ENCODE assay signal across 24 cellular contexts in genomic region chr5:67009028-67009427, GRCh38.
DNase-seq lines count a peak whose midpoint lies in the region; ATAC-seq and TF ChIP-seq lines count a peak whose summit lies in the region.
"Had no signal": no experiment of that assay in that cellular context is flagged by ENCODE, and none has a peak within 500 bp of the region (broad histone marks: within the 10 kb centered on the region; RNA-seq: fewer than 3 reads in every experiment).

No MANE protein-coding gene starts in this region.

- no peaks in the 10 kb centered on the region for H3K36me3 ChIP-seq in esophagus squamous epithelium
- H3K36me3 ChIP-seq in gastrocnemius medialis = no peaks in the 10 kb centered on the region
- H3K36me3 ChIP-seq in mesendoderm (ENCODE audit: control insufficient read depth, insufficient read depth, low read length) = no peaks in the 10 kb centered on the region
- H3K36me3 ChIP-seq: BLaER1 had no signal

- H3K27me3 ChIP-seq in esophagus squamous epithelium = no peaks in the 10 kb centered on the region
- no peaks in the 10 kb centered on the region for H3K27me3 ChIP-seq in gastrocnemius medialis
- no peaks in the 10 kb centered on the region for H3K27me3 ChIP-seq in mesendoderm (ENCODE audit: insufficient read depth, low read length, poor library complexity)
- H3K27me3 ChIP-seq: BLaER1 had no signal

- peaks cover 17% of the 10 kb centered on the region for H3K36me3 Mint-ChIP-seq in activated naive CD4-positive, alpha-beta T cell treated with anti-CD3 and anti-CD28 coated beads, Interleukin-2, amount 50 U/mL, for 24 hours
- H3K36me3 Mint-ChIP-seq in activated naive CD4-positive, alpha-beta T cell treated with anti-CD3 and anti-CD28 coated beads, Interleukin-2, amount 10 ng/mL, durations not matched to agents 7 days and 5 days = peaks cover 30% of the 10 kb centered on the region
- peaks cover 24% of the 10 kb centered on the region for H3K36me3 Mint-ChIP-seq in activated T-helper 1 cell treated with anti-CD3 and anti-CD28 coated beads, Interleukin-12 subunit alpha, Interleukin-12 subunit beta, Interleukin-2, Interleukin-4 antibody, amounts not matched to agents 30 ng/mL and 10 ng/mL and 1 ng/mL, durations not matched to agents 14 hours and 24 hours and 36 hours (ENCODE audit: low read depth)
- H3K36me3 Mint-ChIP-seq: natural killer cell had no signal

- H3K9ac ChIP-seq in mesendoderm (ENCODE audit: low read length) = no peak overlapping the region
- H3K9ac ChIP-seq: BLaER1 had no signal

- H3K4me3 ChIP-seq in esophagus squamous epithelium (peak overlapping the region in 3 of 4 donors; percentile 18 to 76 (median 28)), gastrocnemius medialis (no peak overlapping the region), mesendoderm (ENCODE audit: low read length) (no peak overlapping the region)
- H3K4me3 ChIP-seq: BLaER1, coronary artery had no signal

- peak overlapping the region; percentile 5 for H3K4me3 Mint-ChIP-seq in activated naive CD4-positive, alpha-beta T cell treated with anti-CD3 and anti-CD28 coated beads, Interleukin-2, amount 50 U/mL, for 24 hours
- H3K4me3 Mint-ChIP-seq in activated naive CD4-positive, alpha-beta T cell treated with anti-CD3 and anti-CD28 coated beads, Interleukin-2, amount 10 ng/mL, durations not matched to agents 7 days and 5 days = no peak overlapping the region
- peak overlapping the region; percentile 13 for H3K4me3 Mint-ChIP-seq in activated T-helper 1 cell treated with anti-CD3 and anti-CD28 coated beads, Interleukin-12 subunit alpha, Interleukin-12 subunit beta, Interleukin-2, Interleukin-4 antibody, amounts not matched to agents 30 ng/mL and 10 ng/mL and 1 ng/mL, durations not matched to agents 14 hours and 24 hours and 36 hours
- H3K4me3 Mint-ChIP-seq: endodermal cell; natural killer cell; stimulated activated memory B cell treated with anti-CD40 and anti-IgM and Interleukin-4, amounts not matched to agents 10 μg/mL and 1 μg/mL and 100 μg/mL, for 72 hours had no signal

- H2BK15ac ChIP-seq in mesendoderm (replicated peaks; ENCODE audit: low read depth) = no peak overlapping the region

- in situ Hi-C loops in gastrocnemius medialis (cut with MboI; ENCODE audit: low sequenced_read_pairs in 4 of 4) = no loop called here

- no peak for DNase-seq in activated naive CD4-positive, alpha-beta T cell treated with anti-CD3 and anti-CD28 coated beads, Interleukin-2, amount 10 ng/mL, durations not matched to agents 7 days and 5 days
- DNase-seq in activated T-helper 1 cell treated with anti-CD3 and anti-CD28 coated beads, Interleukin-12 subunit alpha, Interleukin-12 subunit beta, Interleukin-2, Interleukin-4 antibody, amounts not matched to agents 30 ng/mL and 10 ng/mL and 1 ng/mL, durations not matched to agents 14 hours and 24 hours and 36 hours (ENCODE audit: low spot score) = no peak
- DNase-seq in esophagus squamous epithelium (lab: John Stamatoyannopoulos, UW) = no peak
- DNase-seq in gastrocnemius medialis = no peak
- no peak for DNase-seq in mesendoderm
- DNase-seq: activated CD4-positive, alpha-beta T cell treated with anti-CD3 and anti-CD28 coated beads for 1 hour; activated effector memory CD4-positive, alpha-beta T cell treated with Interleukin-2 at 50 U/mL for 16 hours; amniotic stem cell; Caco-2; DND-41; endodermal cell; GOT3; KBM-7; MV-4-11; natural killer cell; NCI-H2171 treated with DMSO at 0.1 percent for 48 hours; NCI-H526; stimulated activated CD4-positive, alpha-beta T cell treated with anti-CD3 and anti-CD28 coated beads, Interleukin-2, amount 100 ng/mL, for 48 hours had no signal

- no peak overlapping the region for H3K23ac ChIP-seq in mesendoderm (ENCODE audit: low read length)

- WGBS in esophagus squamous epithelium, 2 donors = 26 to 55% methylated on average over 1 of the region's 1 CpG
- WGBS in mesendoderm (ENCODE audit: extremely low coverage, insufficient coverage, low lambda C conversion rate) = no CpG with 5 or more reads among the region's 1 CpG

- H3K27ac Mint-ChIP-seq in activated naive CD4-positive, alpha-beta T cell treated with anti-CD3 and anti-CD28 coated beads, Interleukin-2, amount 50 U/mL, for 24 hours = peak overlapping the region; percentile 37
- H3K27ac Mint-ChIP-seq in activated naive CD4-positive, alpha-beta T cell treated with anti-CD3 and anti-CD28 coated beads, Interleukin-2, amount 10 ng/mL, durations not matched to agents 7 days and 5 days = no peak overlapping the region
- H3K27ac Mint-ChIP-seq in activated T-helper 1 cell treated with anti-CD3 and anti-CD28 coated beads, Interleukin-12 subunit alpha, Interleukin-12 subunit beta, Interleukin-2, Interleukin-4 antibody, amounts not matched to agents 30 ng/mL and 10 ng/mL and 1 ng/mL, durations not matched to agents 14 hours and 24 hours and 36 hours = peak overlapping the region; percentile 83
- H3K27ac Mint-ChIP-seq: endodermal cell; natural killer cell; stimulated activated memory B cell treated with anti-CD40 and anti-IgM and Interleukin-4, amounts not matched to agents 10 μg/mL and 1 μg/mL and 100 μg/mL, for 72 hours had no signal

- H2BK120ac ChIP-seq in mesendoderm (ENCODE audit: low read depth, low read length) = no peak overlapping the region

- H3K56ac ChIP-seq in mesendoderm (ENCODE audit: low read length) = no peak overlapping the region

- ATAC-seq in gastrocnemius medialis (no peak), GM21515 (IDR thresholded peaks at IDR 0.05; ENCODE audit: unreplicated experiment) (no peak), GM18873 (IDR thresholded peaks at IDR 0.05; ENCODE audit: low FRiP score, unreplicated experiment) (no peak)
- ATAC-seq: natural killer cell; stimulated activated memory B cell treated with anti-CD40 and anti-IgM and Interleukin-4, amounts not matched to agents 10 μg/mL and 1 μg/mL and 100 μg/mL, for 72 hours had no signal

- H3K9me3 Mint-ChIP-seq in activated naive CD4-positive, alpha-beta T cell treated with anti-CD3 and anti-CD28 coated beads, Interleukin-2, amount 50 U/mL, for 24 hours = peaks cover 4% of the 10 kb centered on the region
- no peaks in the 10 kb centered on the region for H3K9me3 Mint-ChIP-seq in activated naive CD4-positive, alpha-beta T cell treated with anti-CD3 and anti-CD28 coated beads, Interleukin-2, amount 10 ng/mL, durations not matched to agents 7 days and 5 days
- no peaks in the 10 kb centered on the region for H3K9me3 Mint-ChIP-seq in activated T-helper 1 cell treated with anti-CD3 and anti-CD28 coated beads, Interleukin-12 subunit alpha, Interleukin-12 subunit beta, Interleukin-2, Interleukin-4 antibody, amounts not matched to agents 30 ng/mL and 10 ng/mL and 1 ng/mL, durations not matched to agents 14 hours and 24 hours and 36 hours
- H3K9me3 Mint-ChIP-seq: endodermal cell; natural killer cell; stimulated activated memory B cell treated with anti-CD40 and anti-IgM and Interleukin-4, amounts not matched to agents 10 μg/mL and 1 μg/mL and 100 μg/mL, for 72 hours had no signal

- intact Hi-C loops in activated T-helper 1 cell treated with anti-CD3 and anti-CD28 coated beads, Interleukin-12 subunit alpha, Interleukin-12 subunit beta, Interleukin-2, Interleukin-4 antibody, amounts not matched to agents 30 ng/mL and 10 ng/mL and 1 ng/mL, durations not matched to agents 14 hours and 24 hours and 36 hours (cut with micrococcal nuclease) = loop anchor here (10.0 kb wide), 2 partner anchors 454 to 1426 kb away; no protein-coding TSS in a partner anchor
- intact Hi-C loops in esophagus squamous epithelium (cut with DNase I) = no loop called here
- intact Hi-C loops in gastrocnemius medialis (cut with DNase I; ENCODE audit: low total_unique reads) = no loop called here

- no peak overlapping the region for H2BK5ac ChIP-seq in mesendoderm (ENCODE audit: low read length)

- no peaks in the 10 kb centered on the region for H3K27me3 Mint-ChIP-seq in activated naive CD4-positive, alpha-beta T cell treated with anti-CD3 and anti-CD28 coated beads, Interleukin-2, amount 50 U/mL, for 24 hours
- H3K27me3 Mint-ChIP-seq in activated naive CD4-positive, alpha-beta T cell treated with anti-CD3 and anti-CD28 coated beads, Interleukin-2, amount 10 ng/mL, durations not matched to agents 7 days and 5 days = no peaks in the 10 kb centered on the region
- no peaks in the 10 kb centered on the region for H3K27me3 Mint-ChIP-seq in activated T-helper 1 cell treated with anti-CD3 and anti-CD28 coated beads, Interleukin-12 subunit alpha, Interleukin-12 subunit beta, Interleukin-2, Interleukin-4 antibody, amounts not matched to agents 30 ng/mL and 10 ng/mL and 1 ng/mL, durations not matched to agents 14 hours and 24 hours and 36 hours (ENCODE audit: insufficient read depth)
- H3K27me3 Mint-ChIP-seq: stimulated activated memory B cell treated with anti-CD40 and anti-IgM and Interleukin-4, amounts not matched to agents 10 μg/mL and 1 μg/mL and 100 μg/mL, for 72 hours had no signal

- CTCF ChIA-PET in activated naive CD4-positive, alpha-beta T cell treated with anti-CD3 and anti-CD28 coated beads, Interleukin-2, amount 10 ng/mL, durations not matched to agents 7 days and 5 days (lab: Charles Lee) = no interaction called here

- H3K27ac ChIP-seq in esophagus squamous epithelium = peak overlapping the region; percentile 83 to 93 (median 90)
- peak overlapping the region; percentile 83 to 94 (median 90) for H3K27ac ChIP-seq in gastrocnemius medialis
- no peak overlapping the region for H3K27ac ChIP-seq in mesendoderm (ENCODE audit: low read depth, low read length)
- H3K27ac ChIP-seq: BLaER1, coronary artery had no signal

- H3K4me2 ChIP-seq in mesendoderm (ENCODE audit: low read length) = no peak overlapping the region
- H3K4me2 ChIP-seq: BLaER1 had no signal

- no peak overlapping the region for H3K18ac ChIP-seq in mesendoderm (ENCODE audit: low read length)

- peaks cover 93% of the 10 kb centered on the region for H3K4me1 Mint-ChIP-seq in activated naive CD4-positive, alpha-beta T cell treated with anti-CD3 and anti-CD28 coated beads, Interleukin-2, amount 50 U/mL, for 24 hours
- H3K4me1 Mint-ChIP-seq in activated naive CD4-positive, alpha-beta T cell treated with anti-CD3 and anti-CD28 coated beads, Interleukin-2, amount 10 ng/mL, durations not matched to agents 7 days and 5 days = peaks cover 77% of the 10 kb centered on the region
- peaks cover 92% of the 10 kb centered on the region for H3K4me1 Mint-ChIP-seq in activated T-helper 1 cell treated with anti-CD3 and anti-CD28 coated beads, Interleukin-12 subunit alpha, Interleukin-12 subunit beta, Interleukin-2, Interleukin-4 antibody, amounts not matched to agents 30 ng/mL and 10 ng/mL and 1 ng/mL, durations not matched to agents 14 hours and 24 hours and 36 hours (ENCODE audit: low read depth)

- H3K4me1 ChIP-seq in esophagus squamous epithelium = peaks cover 21 to 89% (median 31%) of the 10 kb centered on the region in 3 donors
- peaks cover 43 to 75% of the 10 kb centered on the region in 2 donors for H3K4me1 ChIP-seq in gastrocnemius medialis
- no peaks in the 10 kb centered on the region for H3K4me1 ChIP-seq in mesendoderm (ENCODE audit: control insufficient read depth, low read depth, low read length)

- TF ChIP-seq CTCF in esophagus squamous epithelium (IDR thresholded peaks at IDR 0.05) = no peak
- no peak for TF ChIP-seq CTCF in gastrocnemius medialis (IDR thresholded peaks at IDR 0.05 in 4 of 5, conservative IDR thresholded peaks at IDR 0.05 in 1 of 5)

- H3K79me1 ChIP-seq in mesendoderm (ENCODE audit: low read length) = peaks cover 8% of the 10 kb centered on the region

- TF ChIP-seq POLR2A in esophagus squamous epithelium (IDR thresholded peaks at IDR 0.05) = no peak
- TF ChIP-seq POLR2A in gastrocnemius medialis (IDR thresholded peaks at IDR 0.05) = no peak

- H3K9me3 ChIP-seq in esophagus squamous epithelium = no peaks in the 10 kb centered on the region
- H3K9me3 ChIP-seq in gastrocnemius medialis = no peaks in the 10 kb centered on the region
- H3K9me3 ChIP-seq: BLaER1, Caco-2 had no signal

- H3K4ac ChIP-seq in mesendoderm (ENCODE audit: low read depth, low read length) = no peak overlapping the region

- peaks cover 6% of the 10 kb centered on the region for H3K79me2 ChIP-seq in mesendoderm (ENCODE audit: control insufficient read depth, insufficient read depth, low read length)

- H4K5ac ChIP-seq in mesendoderm (ENCODE audit: low read length) = no peak overlapping the region

- H4K8ac ChIP-seq in mesendoderm (ENCODE audit: low read depth, low read length) = no peak overlapping the region

- no peak overlapping the region for H2AK5ac ChIP-seq in mesendoderm (ENCODE audit: low read length)

Comparison
In these comparisons a context has a peak if more than half of its experiments do, and no peak if none do; other contexts are left out.
1. H3K4me3 ChIP-seq: peak in esophagus squamous epithelium (3 of 4); none in gastrocnemius medialis (0 of 4) and mesendoderm (single experiment).